ENCODE assay signal across 16 cellular contexts in genomic region chr15:100786901-100787566, GRCh38.
DNase-seq lines count a peak whose midpoint lies in the region; ATAC-seq and TF ChIP-seq lines count a peak whose summit lies in the region.
"Had no signal": no experiment of that assay in that cellular context is flagged by ENCODE, and none has a peak within 500 bp of the region (broad histone marks: within the 10 kb centered on the region; RNA-seq: fewer than 3 reads in every experiment).

No MANE protein-coding gene starts in this region.

- H3K36me3 ChIP-seq in GM23338 (ENCODE audit: insufficient read depth), result no peaks in the 10 kb centered on the region
- H3K36me3 ChIP-seq: BE2C, Peyer's patch had no signal

- DNase-seq in GM23338 (ENCODE audit: low spot score) (no peak), NCI-H526 treated with DMSO at 0.1 percent for 48 hours (lab: John Stamatoyannopoulos, UW) (peak; percentile 2), islet precursor cell (peak; percentile 41), progenitor cell of endocrine pancreas (ENCODE audit: low spot score, unreplicated experiment) (peak; percentile 2), cerebellum (ENCODE audit: low spot score) (no peak)
- DNase-seq: BE2C; CD4-positive, alpha-beta memory T cell; DND-41; GDM1; NCI-H1417; NCI-H1930; NCI-H510A had no signal

- peak; percentile 17; the same call in 1 of the 3 replicates for ATAC-seq in GM23338
- ATAC-seq in GM21360 (IDR thresholded peaks at IDR 0.05; ENCODE audit: unreplicated experiment), result no peak
- ATAC-seq in HG02973 (IDR thresholded peaks at IDR 0.05; ENCODE audit: unreplicated experiment), result no peak

- H3K4me2 ChIP-seq in GM23338, result no peak overlapping the region

- H2AFZ ChIP-seq in GM23338, result no peak overlapping the region

- H3K27ac ChIP-seq in GM23338 (ENCODE audit: low read depth), result no peak overlapping the region
- H3K27ac ChIP-seq: Peyer's patch had no signal

- H3K9me3 Mint-ChIP-seq in GM23338 (peaks cover 12% of the 10 kb centered on the region), progenitor cell of endocrine pancreas (ENCODE audit: low read depth) (no peaks in the 10 kb centered on the region)
- H3K9me3 Mint-ChIP-seq: CD4-positive, alpha-beta memory T cell had no signal

- no peaks in the 10 kb centered on the region for H3K9me2 ChIP-seq in GM23338 (ENCODE audit: insufficient read depth)

- no peaks in the 10 kb centered on the region; the same call in 2 of the 3 replicates for H3K4me1 Mint-ChIP-seq in GM23338
- H3K4me1 Mint-ChIP-seq in progenitor cell of endocrine pancreas (ENCODE audit: low read depth), result no peaks in the 10 kb centered on the region
- H3K4me1 Mint-ChIP-seq: CD4-positive, alpha-beta memory T cell; IgD-negative memory B cell had no signal

- H3K27me3 ChIP-seq in GM23338 (ENCODE audit: insufficient read depth), result no peaks in the 10 kb centered on the region
- H3K27me3 ChIP-seq: BE2C, Peyer's patch had no signal

- H3K27me3 Mint-ChIP-seq in GM23338 (ENCODE audit: insufficient read depth, low read depth, poor library complexity) (peaks cover 5% of the 10 kb centered on the region), progenitor cell of endocrine pancreas (peaks cover 12% of the 10 kb centered on the region)

- no peaks in the 10 kb centered on the region for H3K79me2 ChIP-seq in GM23338 (replicated peaks; ENCODE audit: insufficient read depth)

- no peaks in the 10 kb centered on the region for H4K20me1 ChIP-seq in GM23338 (replicated peaks; ENCODE audit: insufficient read depth)

- no peak overlapping the region for H3K4me3 Mint-ChIP-seq in GM23338
- no peak overlapping the region for H3K4me3 Mint-ChIP-seq in progenitor cell of endocrine pancreas (ENCODE audit: low read depth)
- H3K4me3 Mint-ChIP-seq: CD4-positive, alpha-beta memory T cell; IgD-negative memory B cell had no signal

- H3K4me1 ChIP-seq in GM23338 (ENCODE audit: insufficient read depth), result no peaks in the 10 kb centered on the region
- H3K4me1 ChIP-seq: Peyer's patch had no signal

- H3K27ac Mint-ChIP-seq in GM23338, result no peak overlapping the region
- no peak overlapping the region for H3K27ac Mint-ChIP-seq in progenitor cell of endocrine pancreas
- H3K27ac Mint-ChIP-seq: CD4-positive, alpha-beta memory T cell; IgD-negative memory B cell had no signal

- H3F3A ChIP-seq in GM23338 (replicated peaks; ENCODE audit: low read depth), result no peaks in the 10 kb centered on the region

- H3K36me3 Mint-ChIP-seq in GM23338 (ENCODE audit: low read depth) (peaks cover 4% of the 10 kb centered on the region; the same call in 1 of the 3 replicates), progenitor cell of endocrine pancreas (ENCODE audit: insufficient read depth) (no peaks in the 10 kb centered on the region)
- H3K36me3 Mint-ChIP-seq: CD4-positive, alpha-beta memory T cell; IgD-negative memory B cell had no signal

- TF ChIP-seq CTCF in GM23338 (conservative IDR thresholded peaks at IDR 0.05; ENCODE audit: low read depth in 2 of 2), result no peak
- no peak for TF ChIP-seq CTCF in progenitor cell of endocrine pancreas (IDR thresholded peaks at IDR 0.05; ENCODE audit: unreplicated experiment)

- no peak overlapping the region for H3K4me3 ChIP-seq in GM23338
- H3K4me3 ChIP-seq: Peyer's patch had no signal

TF ChIP-seq in GM23338, 12 proteins besides CTCF, POLR2A, EP300 and RAD21 (continues in another document):
- TF ChIP-seq, protein P1, sequence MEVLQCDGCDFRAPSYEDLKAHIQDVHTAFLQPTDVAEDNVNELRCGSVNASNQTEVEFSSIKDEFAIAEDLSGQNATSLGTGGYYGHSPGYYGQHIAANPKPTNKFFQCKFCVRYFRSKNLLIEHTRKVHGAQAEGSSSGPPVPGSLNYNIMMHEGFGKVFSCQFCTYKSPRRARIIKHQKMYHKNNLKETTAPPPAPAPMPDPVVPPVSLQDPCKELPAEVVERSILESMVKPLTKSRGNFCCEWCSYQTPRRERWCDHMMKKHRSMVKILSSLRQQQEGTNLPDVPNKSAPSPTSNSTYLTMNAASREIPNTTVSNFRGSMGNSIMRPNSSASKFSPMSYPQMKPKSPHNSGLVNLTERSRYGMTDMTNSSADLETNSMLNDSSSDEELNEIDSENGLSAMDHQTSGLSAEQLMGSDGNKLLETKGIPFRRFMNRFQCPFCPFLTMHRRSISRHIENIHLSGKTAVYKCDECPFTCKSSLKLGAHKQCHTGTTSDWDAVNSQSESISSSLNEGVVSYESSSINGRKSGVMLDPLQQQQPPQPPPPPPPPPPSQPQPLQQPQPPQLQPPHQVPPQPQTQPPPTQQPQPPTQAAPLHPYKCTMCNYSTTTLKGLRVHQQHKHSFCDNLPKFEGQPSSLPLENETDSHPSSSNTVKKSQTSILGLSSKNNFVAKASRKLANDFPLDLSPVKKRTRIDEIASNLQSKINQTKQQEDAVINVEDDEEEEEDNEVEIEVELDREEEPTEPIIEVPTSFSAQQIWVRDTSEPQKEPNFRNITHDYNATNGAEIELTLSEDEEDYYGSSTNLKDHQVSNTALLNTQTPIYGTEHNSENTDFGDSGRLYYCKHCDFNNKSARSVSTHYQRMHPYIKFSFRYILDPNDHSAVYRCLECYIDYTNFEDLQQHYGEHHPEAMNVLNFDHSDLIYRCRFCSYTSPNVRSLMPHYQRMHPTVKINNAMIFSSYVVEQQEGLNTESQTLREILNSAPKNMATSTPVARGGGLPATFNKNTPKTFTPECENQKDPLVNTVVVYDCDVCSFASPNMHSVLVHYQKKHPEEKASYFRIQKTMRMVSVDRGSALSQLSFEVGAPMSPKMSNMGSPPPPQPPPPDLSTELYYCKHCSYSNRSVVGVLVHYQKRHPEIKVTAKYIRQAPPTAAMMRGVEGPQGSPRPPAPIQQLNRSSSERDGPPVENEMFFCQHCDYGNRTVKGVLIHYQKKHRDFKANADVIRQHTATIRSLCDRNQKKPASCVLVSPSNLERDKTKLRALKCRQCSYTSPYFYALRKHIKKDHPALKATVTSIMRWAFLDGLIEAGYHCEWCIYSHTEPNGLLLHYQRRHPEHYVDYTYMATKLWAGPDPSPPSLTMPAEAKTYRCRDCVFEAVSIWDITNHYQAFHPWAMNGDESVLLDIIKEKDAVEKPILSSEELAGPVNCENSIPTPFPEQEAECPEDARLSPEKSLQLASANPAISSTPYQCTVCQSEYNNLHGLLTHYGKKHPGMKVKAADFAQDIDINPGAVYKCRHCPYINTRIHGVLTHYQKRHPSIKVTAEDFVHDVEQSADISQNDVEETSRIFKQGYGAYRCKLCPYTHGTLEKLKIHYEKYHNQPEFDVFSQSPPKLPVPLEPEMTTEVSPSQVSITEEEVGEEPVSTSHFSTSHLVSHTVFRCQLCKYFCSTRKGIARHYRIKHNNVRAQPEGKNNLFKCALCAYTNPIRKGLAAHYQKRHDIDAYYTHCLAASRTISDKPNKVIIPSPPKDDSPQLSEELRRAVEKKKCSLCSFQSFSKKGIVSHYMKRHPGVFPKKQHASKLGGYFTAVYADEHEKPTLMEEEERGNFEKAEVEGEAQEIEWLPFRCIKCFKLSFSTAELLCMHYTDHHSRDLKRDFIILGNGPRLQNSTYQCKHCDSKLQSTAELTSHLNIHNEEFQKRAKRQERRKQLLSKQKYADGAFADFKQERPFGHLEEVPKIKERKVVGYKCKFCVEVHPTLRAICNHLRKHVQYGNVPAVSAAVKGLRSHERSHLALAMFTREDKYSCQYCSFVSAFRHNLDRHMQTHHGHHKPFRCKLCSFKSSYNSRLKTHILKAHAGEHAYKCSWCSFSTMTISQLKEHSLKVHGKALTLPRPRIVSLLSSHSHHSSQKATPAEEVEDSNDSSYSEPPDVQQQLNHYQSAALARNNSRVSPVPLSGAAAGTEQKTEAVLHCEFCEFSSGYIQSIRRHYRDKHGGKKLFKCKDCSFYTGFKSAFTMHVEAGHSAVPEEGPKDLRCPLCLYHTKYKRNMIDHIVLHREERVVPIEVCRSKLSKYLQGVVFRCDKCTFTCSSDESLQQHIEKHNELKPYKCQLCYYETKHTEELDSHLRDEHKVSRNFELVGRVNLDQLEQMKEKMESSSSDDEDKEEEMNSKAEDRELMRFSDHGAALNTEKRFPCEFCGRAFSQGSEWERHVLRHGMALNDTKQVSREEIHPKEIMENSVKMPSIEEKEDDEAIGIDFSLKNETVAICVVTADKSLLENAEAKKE (CRISPR knock-in tag; IDR thresholded peaks at IDR 0.05), result no peak
- TF ChIP-seq NANOG (IDR thresholded peaks at IDR 0.05; ENCODE audit: borderline replicate concordance) (no peak), STAT1 (IDR thresholded peaks at IDR 0.05; ENCODE audit: unreplicated experiment) (no peak), ZNF114 (CRISPR knock-in tag; IDR thresholded peaks at IDR 0.05) (no peak), ZNF331 (CRISPR knock-in tag; IDR thresholded peaks at IDR 0.05; ENCODE audit: low read depth) (no peak), POLR2AphosphoS5 (IDR thresholded peaks at IDR 0.05; ENCODE audit: low read depth) (no peak), EZH2phosphoT487 (IDR thresholded peaks at IDR 0.05; ENCODE audit: unreplicated experiment) (no peak), EZH2 (IDR thresholded peaks at IDR 0.05; ENCODE audit: low read depth, unreplicated experiment) (no peak), JUNB (IDR thresholded peaks at IDR 0.05; ENCODE audit: unreplicated experiment) (no peak)
- TF ChIP-seq, protein P2, sequence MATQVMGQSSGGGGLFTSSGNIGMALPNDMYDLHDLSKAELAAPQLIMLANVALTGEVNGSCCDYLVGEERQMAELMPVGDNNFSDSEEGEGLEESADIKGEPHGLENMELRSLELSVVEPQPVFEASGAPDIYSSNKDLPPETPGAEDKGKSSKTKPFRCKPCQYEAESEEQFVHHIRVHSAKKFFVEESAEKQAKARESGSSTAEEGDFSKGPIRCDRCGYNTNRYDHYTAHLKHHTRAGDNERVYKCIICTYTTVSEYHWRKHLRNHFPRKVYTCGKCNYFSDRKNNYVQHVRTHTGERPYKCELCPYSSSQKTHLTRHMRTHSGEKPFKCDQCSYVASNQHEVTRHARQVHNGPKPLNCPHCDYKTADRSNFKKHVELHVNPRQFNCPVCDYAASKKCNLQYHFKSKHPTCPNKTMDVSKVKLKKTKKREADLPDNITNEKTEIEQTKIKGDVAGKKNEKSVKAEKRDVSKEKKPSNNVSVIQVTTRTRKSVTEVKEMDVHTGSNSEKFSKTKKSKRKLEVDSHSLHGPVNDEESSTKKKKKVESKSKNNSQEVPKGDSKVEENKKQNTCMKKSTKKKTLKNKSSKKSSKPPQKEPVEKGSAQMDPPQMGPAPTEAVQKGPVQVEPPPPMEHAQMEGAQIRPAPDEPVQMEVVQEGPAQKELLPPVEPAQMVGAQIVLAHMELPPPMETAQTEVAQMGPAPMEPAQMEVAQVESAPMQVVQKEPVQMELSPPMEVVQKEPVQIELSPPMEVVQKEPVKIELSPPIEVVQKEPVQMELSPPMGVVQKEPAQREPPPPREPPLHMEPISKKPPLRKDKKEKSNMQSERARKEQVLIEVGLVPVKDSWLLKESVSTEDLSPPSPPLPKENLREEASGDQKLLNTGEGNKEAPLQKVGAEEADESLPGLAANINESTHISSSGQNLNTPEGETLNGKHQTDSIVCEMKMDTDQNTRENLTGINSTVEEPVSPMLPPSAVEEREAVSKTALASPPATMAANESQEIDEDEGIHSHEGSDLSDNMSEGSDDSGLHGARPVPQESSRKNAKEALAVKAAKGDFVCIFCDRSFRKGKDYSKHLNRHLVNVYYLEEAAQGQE (IDR thresholded peaks at IDR 0.05; ENCODE audit: unreplicated experiment), result no peak

Comparison
In these comparisons a context has a peak if more than half of its experiments do, and no peak if none do; other contexts are left out.
1. DNase-seq: peak in NCI-H526 treated with DMSO at 0.1 percent for 48 hours (single experiment), islet precursor cell (single experiment) and progenitor cell of endocrine pancreas (single experiment); none in GM23338 (single experiment) and cerebellum (single experiment).